Comparison of ENCODE assay signal across 23 cellular contexts in genomic region chr6:43205849-43206248, GRCh38. TPM values are rescaled to one million over a fixed set of nuclear protein-coding genes. Genes with fewer than 3 reads are reported as not detected.
DNase-seq lines count a peak whose midpoint lies in the region; ATAC-seq and TF ChIP-seq lines count a peak whose summit lies in the region.
"Had no signal": no experiment of that assay in that cellular context is flagged by ENCODE, and none has a peak within 500 bp of the region (broad histone marks: within the 10 kb centered on the region; RNA-seq: fewer than 3 reads in every experiment).

No MANE protein-coding gene starts in this region.

- TF ChIP-seq POLR2A in sigmoid colon (IDR thresholded peaks at IDR 0.05), result no peak

- intact Hi-C loops in sigmoid colon (cut with DNase I), result no loop called here

- no peak overlapping the region for H3K9ac ChIP-seq in endodermal cell (ENCODE audit: extremely low read depth, low read length, poor library complexity, severe bottlenecking)

- no peak overlapping the region for H3K27ac ChIP-seq in endodermal cell (ENCODE audit: low read depth, low read length)
- no peak overlapping the region for H3K27ac ChIP-seq in sigmoid colon

- no peak for TF ChIP-seq CTCF in endodermal cell (conservative IDR thresholded peaks at IDR 0.05)
- TF ChIP-seq CTCF in sigmoid colon (IDR thresholded peaks at IDR 0.05), result no peak

- ATAC-seq in T-helper 17 cell (no peak), HG02678 (IDR thresholded peaks at IDR 0.05; ENCODE audit: unreplicated experiment) (no peak)
- ATAC-seq: HCT116 had no signal

- H3K4me1 Mint-ChIP-seq in T-helper 17 cell (peaks cover 9% of the 10 kb centered on the region), endodermal cell (no peaks in the 10 kb centered on the region)
- H3K4me1 Mint-ChIP-seq in activated T-cell treated with anti-CD3 and anti-CD28 coated beads, Interleukin-2, amount 50 U/mL, for 24 hours (ENCODE audit: low read depth), result no peaks in the 10 kb centered on the region
- H3K4me1 Mint-ChIP-seq: CD8-positive, alpha-beta memory T cell had no signal

- H3K4me3 Mint-ChIP-seq in T-helper 17 cell, result no peak overlapping the region
- no peak overlapping the region for H3K4me3 Mint-ChIP-seq in endodermal cell
- H3K4me3 Mint-ChIP-seq in activated T-cell treated with anti-CD3 and anti-CD28 coated beads, Interleukin-2, amount 50 U/mL, for 24 hours, result no peak overlapping the region
- H3K4me3 Mint-ChIP-seq: CD8-positive, alpha-beta memory T cell had no signal

- no peaks in the 10 kb centered on the region for H3K36me3 ChIP-seq in endodermal cell (ENCODE audit: control insufficient read depth, insufficient read depth, low read length)
- H3K36me3 ChIP-seq in sigmoid colon, result peaks cover 0 to 53% (median 10%) of the 10 kb centered on the region in 4 donors
- H3K36me3 ChIP-seq: MG63 had no signal

- no peak overlapping the region for H3K4me3 ChIP-seq in endodermal cell (ENCODE audit: low read length)
- no peak overlapping the region for H3K4me3 ChIP-seq in sigmoid colon
- H3K4me3 ChIP-seq: MG63 had no signal

- H3K27ac Mint-ChIP-seq in T-helper 17 cell (peak overlapping the region; percentile 11), endodermal cell (peak overlapping the region; percentile 1)
- H3K27ac Mint-ChIP-seq in activated T-cell treated with anti-CD3 and anti-CD28 coated beads, Interleukin-2, amount 50 U/mL, for 24 hours, result no peak overlapping the region
- H3K27ac Mint-ChIP-seq: CD8-positive, alpha-beta memory T cell had no signal

- H3K9me3 ChIP-seq in T-helper 17 cell (ENCODE audit: control insufficient read depth, low read length, poor library complexity, severe bottlenecking) (no peaks in the 10 kb centered on the region), endodermal cell (ENCODE audit: control insufficient read depth, low read length) (no peaks in the 10 kb centered on the region), sigmoid colon (no peaks in the 10 kb centered on the region)
- H3K9me3 ChIP-seq: MG63 had no signal

- no peaks in the 10 kb centered on the region for H3K27me3 Mint-ChIP-seq in T-helper 17 cell
- H3K27me3 Mint-ChIP-seq in endodermal cell (ENCODE audit: insufficient read depth), result no peaks in the 10 kb centered on the region
- H3K27me3 Mint-ChIP-seq in activated T-cell treated with anti-CD3 and anti-CD28 coated beads, Interleukin-2, amount 50 U/mL, for 24 hours, result no peaks in the 10 kb centered on the region
- H3K27me3 Mint-ChIP-seq: CD8-positive, alpha-beta memory T cell had no signal

- H3K36me3 Mint-ChIP-seq in T-helper 17 cell (ENCODE audit: low read depth) (peaks cover 7% of the 10 kb centered on the region), endodermal cell (ENCODE audit: low read depth) (peaks cover 12% of the 10 kb centered on the region)
- H3K36me3 Mint-ChIP-seq in activated T-cell treated with anti-CD3 and anti-CD28 coated beads, Interleukin-2, amount 50 U/mL, for 24 hours (ENCODE audit: low read depth), result peaks cover 59% of the 10 kb centered on the region

- H3K27me3 ChIP-seq in endodermal cell (ENCODE audit: control insufficient read depth, insufficient read depth, low read length, poor library complexity, severe bottlenecking) (no peaks in the 10 kb centered on the region), sigmoid colon (no peaks in the 10 kb centered on the region)
- H3K27me3 ChIP-seq: MG63 had no signal

- TF ChIP-seq EP300 in sigmoid colon (IDR thresholded peaks at IDR 0.05), result no peak

- no peaks in the 10 kb centered on the region for H3K9me3 Mint-ChIP-seq in endodermal cell
- H3K9me3 Mint-ChIP-seq in activated T-cell treated with anti-CD3 and anti-CD28 coated beads, Interleukin-2, amount 50 U/mL, for 24 hours, result no peaks in the 10 kb centered on the region
- H3K9me3 Mint-ChIP-seq: CD8-positive, alpha-beta memory T cell had no signal

- no peaks in the 10 kb centered on the region for H3K4me1 ChIP-seq in endodermal cell (ENCODE audit: control insufficient read depth, insufficient read depth, low read length)
- no peaks in the 10 kb centered on the region for H3K4me1 ChIP-seq in sigmoid colon

- 93 to 95% methylated on average over 8 to 10 of the region's 10 CpGs for WGBS in endodermal cell (ENCODE audit: insufficient coverage in 1 of 2, insufficient read length in 1 of 2), 2 experiments
- 96% methylated on average over 10 of the region's 10 CpGs for WGBS in sigmoid colon, 2 donors

- DNase-seq in activated effector memory CD4-positive, alpha-beta T cell treated with anti-CD3 and anti-CD28 coated beads, Interleukin-2, amount 50 U/mL, for 16 hours, result peak; percentile 36
- no peak for DNase-seq in activated effector memory CD4-positive, alpha-beta T cell treated with Interleukin-2 at 50 U/mL for 16 hours
- DNase-seq in T-helper 17 cell, result no peak
- no peak for DNase-seq in endodermal cell
- DNase-seq in sigmoid colon, result peak; percentile 39
- no peak for DNase-seq in activated T-cell treated with anti-CD3 and anti-CD28 coated beads, Interleukin-2, amount 50 U/mL, for 24 hours
- DNase-seq in NCI-H526 treated with DMSO at 0.1 percent for 48 hours (lab: John Stamatoyannopoulos, UW), result no peak
- DNase-seq: AML-193; C1 segment of cervical spinal cord; CD8-positive, alpha-beta memory T cell; GDM1; GOT3; MG63; NCI-H1417; NCI-H1694 treated with DMSO at 0.1 percent for 48 hours; NCI-H2081 treated with DMSO at 0.1 percent for 48 hours; NCI-H2171 treated with DMSO at 0.1 percent for 48 hours; NCI-H526; SIG-M5 had no signal

RNA-seq across cellular contexts. Expression of gene DNPH1, which starts 23.4 kb away (rescaled TPM):
- total RNA-seq in T-helper 17 cell (10 to 100 TPM; 32.3 to 35.0 TPM), endodermal cell (10 to 100 TPM; 48.2 to 66.5 TPM), sigmoid colon (10 to 100 TPM; 32.1 to 96.0 (median 90.3) TPM)
- polyA plus RNA-seq in endodermal cell (2013, experiment 1 of 2), result 64.4 TPM
- polyA plus RNA-seq in endodermal cell (2013, experiment 2 of 2), result 61.0 TPM
- polyA plus RNA-seq in sigmoid colon, result 100 to 1,000 TPM; 155 to 188 (median 163) TPM

RNA-seq across cellular contexts. Expression of gene CUL9, which starts 23.9 kb away (rescaled TPM):
- 10 to 100 TPM; 73.9 to 78.0 TPM for total RNA-seq in T-helper 17 cell
- total RNA-seq in endodermal cell, result 10 to 100 TPM; 30.3 to 34.1 TPM
- polyA plus RNA-seq in endodermal cell (2013, experiment 1 of 2), result 27.8 TPM
- polyA plus RNA-seq in endodermal cell (2013, experiment 2 of 2), result 26.6 TPM
- total RNA-seq in sigmoid colon, result 10 to 100 TPM; 21.7 to 49.6 (median 31.9) TPM
- 10 to 100 TPM in 2 of 3 donors, 1 to 10 TPM in 1; 5.1 to 32.9 (median 12.6) TPM for polyA plus RNA-seq in sigmoid colon

RNA-seq across cellular contexts. Expression of gene SRF, which starts 34.8 kb away (rescaled TPM):
- total RNA-seq in T-helper 17 cell, result 10 to 100 TPM; 26.3 to 27.9 TPM
- total RNA-seq in endodermal cell, result 10 to 100 TPM; 32.7 to 44.2 TPM
- 37.7 TPM for polyA plus RNA-seq in endodermal cell (2013, experiment 1 of 2)
- polyA plus RNA-seq in endodermal cell (2013, experiment 2 of 2), result 35.2 TPM
- total RNA-seq in sigmoid colon, result 10 to 100 TPM; 64.2 to 96.9 (median 89.1) TPM
- 10 to 100 TPM; 12.6 to 31.2 (median 13.9) TPM for polyA plus RNA-seq in sigmoid colon

RNA-seq across cellular contexts. Expression of gene TTBK1, which starts 37.4 kb away (rescaled TPM):
- total RNA-seq in T-helper 17 cell (under 1 TPM; 0.05 to 0.16 TPM), endodermal cell (under 1 TPM; 0.62 TPM), sigmoid colon (under 1 TPM in 3 of 4 donors, not detected in 1; under 0.01 to 0.55 (median 0.27) TPM)
- 2.1 TPM for polyA plus RNA-seq in endodermal cell (2013, experiment 1 of 2)
- 1.6 TPM for polyA plus RNA-seq in endodermal cell (2013, experiment 2 of 2)
- under 1 TPM; under 0.01 to 0.41 (median 0.23) TPM for polyA plus RNA-seq in sigmoid colon
- total RNA-seq: A172 had no signal
- polyA plus RNA-seq: AG04450; CD8-positive, alpha-beta memory T cell had no signal

Comparison
In these comparisons a context has a peak if more than half of its experiments do, and no peak if none do; other contexts are left out.
1. DNase-seq: peak in activated effector memory CD4-positive, alpha-beta T cell treated with anti-CD3 and anti-CD28 coated beads, Interleukin-2, amount 50 U/mL, for 16 hours (single experiment) and sigmoid colon (single experiment); none in activated effector memory CD4-positive, alpha-beta T cell treated with Interleukin-2 at 50 U/mL for 16 hours (single experiment), T-helper 17 cell (0 of 3), endodermal cell (single experiment), activated T-cell treated with anti-CD3 and anti-CD28 coated beads, Interleukin-2, amount 50 U/mL, for 24 hours (single experiment) and NCI-H526 treated with DMSO at 0.1 percent for 48 hours (single experiment).